8 cellular contexts compared by ENCODE assay signal in the genomic region with DNA sequence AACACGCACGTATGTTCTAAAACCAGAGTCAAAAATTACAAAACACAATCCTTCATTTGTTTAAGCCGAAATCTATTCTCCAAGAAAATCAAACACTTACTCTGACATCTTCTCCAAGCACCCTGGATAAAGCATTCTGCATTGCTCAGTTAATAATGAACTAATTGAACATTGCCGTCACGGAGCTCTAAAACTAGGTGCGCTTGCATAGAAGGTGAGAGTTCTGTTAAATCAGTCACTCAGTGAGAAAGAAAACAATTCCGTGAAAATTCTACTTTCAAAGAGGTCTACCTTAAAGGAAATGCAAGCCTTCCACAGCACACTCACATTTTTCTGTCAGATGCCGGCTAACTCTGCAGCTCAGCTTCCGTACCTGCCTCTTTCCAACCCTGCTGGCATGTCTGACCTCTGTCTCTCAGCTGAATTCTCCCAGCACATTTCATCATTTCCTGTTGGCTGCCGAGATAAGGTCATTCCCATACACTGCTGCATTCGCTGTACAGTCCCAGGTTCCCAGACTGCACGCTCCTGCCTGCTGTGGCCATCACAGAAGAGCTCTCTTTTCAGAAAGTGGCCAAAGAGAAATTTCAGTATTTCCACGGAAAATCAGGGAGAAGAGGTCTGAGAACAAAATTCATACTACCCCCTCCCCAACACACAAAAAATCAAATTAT. TPM values are rescaled to one million over a fixed set of nuclear protein-coding genes. Genes with fewer than 3 reads are reported as not detected.
A peak's percentile ranks its signal among the peaks of the same experiment; 100 is the strongest.
DNase-seq lines count a peak whose midpoint lies in the region; ATAC-seq, FAIRE-seq and TF ChIP-seq lines count a peak whose summit lies in the region.

No MANE protein-coding gene starts in this region.

- peak overlapping the region; percentile 30 to 57 for H3K4me3 ChIP-seq in kidney (ENCODE audit: low read length in 2 of 2)

- H3K9me3 Mint-ChIP-seq in stimulated activated naive CD8-positive, alpha-beta T cell treated with anti-CD3 and anti-CD28 coated beads, Interleukin-15, amount 100 ng/mL, for 72 hours = no peaks in the 10 kb centered on the region

- H3K9ac ChIP-seq in kidney (ENCODE audit: low read length in 2 of 2) = peak overlapping the region in 1 of 2 donors; percentile 71

- peaks cover 32 to 42% of the 10 kb centered on the region in 2 donors for H3K4me1 ChIP-seq in kidney (ENCODE audit: control insufficient read depth in 1 of 2, insufficient read depth in 1 of 2, low read depth in 1 of 2, low read length in 2 of 2)

- H3K4me3 Mint-ChIP-seq in stimulated activated naive CD8-positive, alpha-beta T cell treated with anti-CD3 and anti-CD28 coated beads, Interleukin-15, amount 100 ng/mL, for 72 hours = peak overlapping the region; percentile 85 to 87

- H3K27me3 Mint-ChIP-seq in stimulated activated naive CD8-positive, alpha-beta T cell treated with anti-CD3 and anti-CD28 coated beads, Interleukin-15, amount 100 ng/mL, for 72 hours = no peaks in the 10 kb centered on the region

- DNase-seq in AG08396 (ENCODE audit: low spot score) (peak; percentile 38), HuH-7 (ENCODE audit: low spot score) (peak; percentile 82), amniotic epithelial cell (ENCODE audit: low read depth) (peak; percentile 99), kidney (no peak), NCI-H446 (lab: John Stamatoyannopoulos, UW) (no peak), retina (no peak)
- no peak for DNase-seq in stimulated activated naive CD8-positive, alpha-beta T cell treated with anti-CD3 and anti-CD28 coated beads, Interleukin-15, amount 100 ng/mL, for 72 hours
- no peak for DNase-seq in activated CD4-positive, CD25-positive, alpha-beta regulatory T cell treated with anti-CD3 and anti-CD28 coated beads, Interleukin-2, amount 50 U/mL, for 72 hours

- intact Hi-C loops in kidney (cut with DNase I) = no loop called here

- H3K27ac Mint-ChIP-seq in stimulated activated naive CD8-positive, alpha-beta T cell treated with anti-CD3 and anti-CD28 coated beads, Interleukin-15, amount 100 ng/mL, for 72 hours = peak overlapping the region; percentile 84 to 95

- no peaks in the 10 kb centered on the region for H3K9me3 ChIP-seq in kidney (ENCODE audit: control insufficient read depth in 1 of 2, low read length in 2 of 2)

- no peak for FAIRE-seq in kidney (lab: Jason Lieb, UNC)

- H3K4me1 Mint-ChIP-seq in stimulated activated naive CD8-positive, alpha-beta T cell treated with anti-CD3 and anti-CD28 coated beads, Interleukin-15, amount 100 ng/mL, for 72 hours = peaks cover 76% of the 10 kb centered on the region

- no peak for TF ChIP-seq CTCF in kidney (IDR thresholded peaks at IDR 0.05; ENCODE audit: borderline replicate concordance, extremely low read depth, insufficient read depth)

- peak; percentile 69 for ATAC-seq in stimulated activated naive CD8-positive, alpha-beta T cell treated with anti-CD3 and anti-CD28 coated beads, Interleukin-15, amount 100 ng/mL, for 72 hours

- peak overlapping the region; percentile 61 to 76 for H3K27ac ChIP-seq in kidney (ENCODE audit: low read depth in 2 of 2, low read length in 2 of 2)

- H3K36me3 ChIP-seq in kidney (ENCODE audit: control insufficient read depth in 1 of 2, insufficient read depth in 2 of 2, low read length in 2 of 2) = peaks cover 0 to under 1% of the 10 kb centered on the region in 2 donors

RNA-seq across cellular contexts. Expression of a gene that starts 55.3 kb away (rescaled TPM):
- 105 TPM for total RNA-seq in kidney
- polyA plus RNA-seq in kidney (ENCODE audit: insufficient read depth, low read depth, low replicate concordance) = 56.3 TPM

Comparison
In these comparisons a context has a peak if more than half of its experiments do, and no peak if none do; other contexts are left out.
1. DNase-seq: peak in AG08396 (single experiment), HuH-7 (single experiment) and amniotic epithelial cell (single experiment); none in kidney (single experiment), stimulated activated naive CD8-positive, alpha-beta T cell treated with anti-CD3 and anti-CD28 coated beads, Interleukin-15, amount 100 ng/mL, for 72 hours (0 of 2), NCI-H446 (0 of 2), retina (single experiment) and activated CD4-positive, CD25-positive, alpha-beta regulatory T cell treated with anti-CD3 and anti-CD28 coated beads, Interleukin-2, amount 50 U/mL, for 72 hours (single experiment).